In the genomic region with DNA sequence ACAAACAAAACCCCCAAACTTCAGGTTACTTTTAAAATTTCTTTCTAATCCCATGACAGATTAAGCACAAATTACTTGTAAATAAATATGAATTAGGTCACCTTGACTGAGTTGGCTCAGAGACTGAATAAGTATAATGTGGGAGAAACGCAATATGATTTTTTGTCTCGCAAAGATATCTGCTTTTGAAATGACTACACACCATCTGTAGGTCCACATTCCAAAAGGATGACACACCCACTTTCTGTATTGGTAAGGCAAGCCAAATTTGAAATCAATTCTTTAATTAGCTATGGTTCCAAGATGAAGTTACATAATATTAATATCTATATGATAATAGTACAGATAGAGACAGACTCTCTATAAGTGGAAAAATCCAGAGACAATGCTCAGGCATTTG, we compare ENCODE assay signal across 23 cellular contexts.
A peak's percentile ranks its signal among the peaks of the same experiment; 100 is the strongest.
DNase-seq lines count a peak whose midpoint lies in the region; ATAC-seq, FAIRE-seq and TF ChIP-seq lines count a peak whose summit lies in the region.
"Had no signal": no experiment of that assay in that cellular context is flagged by ENCODE, and none has a peak within 500 bp of the region (broad histone marks: within the 10 kb centered on the region; RNA-seq: fewer than 3 reads in every experiment).

No MANE protein-coding gene starts in this region.

- H3K4me1 Mint-ChIP-seq in astrocyte (ENCODE audit: low read depth, unreplicated experiment): peaks cover 8% of the 10 kb centered on the region
- H3K4me1 Mint-ChIP-seq in activated CD4-positive, alpha-beta memory T cell treated with anti-CD3 and anti-CD28 coated beads, Interleukin-2, amount 10 ng/mL, durations not matched to agents 7 days and 5 days: no peaks in the 10 kb centered on the region
- H3K4me1 Mint-ChIP-seq: B cell had no signal

- FAIRE-seq in astrocyte (lab: Jason Lieb, UNC): no peak
- FAIRE-seq: GM12891, GM19239 had no signal

- H3K9me3 Mint-ChIP-seq in astrocyte (ENCODE audit: unreplicated experiment): no peaks in the 10 kb centered on the region
- H3K9me3 Mint-ChIP-seq in activated CD4-positive, alpha-beta memory T cell treated with anti-CD3 and anti-CD28 coated beads, Interleukin-2, amount 10 ng/mL, durations not matched to agents 7 days and 5 days: no peaks in the 10 kb centered on the region
- H3K9me3 Mint-ChIP-seq: T-cell had no signal

- H3K36me3 ChIP-seq in A673 (ENCODE audit: insufficient read depth, low read length, poor library complexity, severe bottlenecking): peaks cover 23% of the 10 kb centered on the region
- H3K36me3 ChIP-seq in astrocyte (ENCODE audit: insufficient read depth, low read length): peaks cover 23% of the 10 kb centered on the region

- H3K36me3 Mint-ChIP-seq in astrocyte (ENCODE audit: low read depth, unreplicated experiment): peaks cover 14% of the 10 kb centered on the region
- peaks cover 23% of the 10 kb centered on the region for H3K36me3 Mint-ChIP-seq in activated CD4-positive, alpha-beta memory T cell treated with anti-CD3 and anti-CD28 coated beads, Interleukin-2, amount 10 ng/mL, durations not matched to agents 7 days and 5 days (ENCODE audit: low read depth)

- H3K79me2 ChIP-seq in astrocyte (ENCODE audit: insufficient read depth, low read length): peaks cover 57% of the 10 kb centered on the region

- CTCF ChIA-PET in A673 (lab: Charles Lee): no interaction called here
- CTCF ChIA-PET in activated CD4-positive, alpha-beta memory T cell treated with anti-CD3 and anti-CD28 coated beads, Interleukin-2, amount 10 ng/mL, durations not matched to agents 7 days and 5 days (lab: Charles Lee): no interaction called here

- peak overlapping the region; percentile 66 for H3K27ac Mint-ChIP-seq in astrocyte (ENCODE audit: unreplicated experiment)
- no peak overlapping the region for H3K27ac Mint-ChIP-seq in activated CD4-positive, alpha-beta memory T cell treated with anti-CD3 and anti-CD28 coated beads, Interleukin-2, amount 10 ng/mL, durations not matched to agents 7 days and 5 days
- H3K27ac Mint-ChIP-seq: B cell, T-cell had no signal

- BruUV-seq in A673 (replicated peaks; lab: Mats Ljungman, UMichigan): no TSS peak

- H3K4me3 Mint-ChIP-seq in astrocyte (ENCODE audit: unreplicated experiment): no peak overlapping the region
- H3K4me3 Mint-ChIP-seq in activated CD4-positive, alpha-beta memory T cell treated with anti-CD3 and anti-CD28 coated beads, Interleukin-2, amount 10 ng/mL, durations not matched to agents 7 days and 5 days: no peak overlapping the region
- H3K4me3 Mint-ChIP-seq: B cell, T-cell had no signal

- no peak overlapping the region for H3K4me2 ChIP-seq in astrocyte (ENCODE audit: low read length)
- H3K4me2 ChIP-seq: SK-N-SH had no signal

- no peaks in the 10 kb centered on the region for H3K9me3 ChIP-seq in A673 (ENCODE audit: low read depth, low read length, poor library complexity, severe bottlenecking)
- H3K9me3 ChIP-seq in astrocyte (ENCODE audit: insufficient read depth, low read depth, low read length): no peaks in the 10 kb centered on the region
- H3K9me3 ChIP-seq: SK-N-SH had no signal

- no peak overlapping the region for H3K4me3 ChIP-seq in A673 (ENCODE audit: low read depth, low read length, poor library complexity, severe bottlenecking)
- no peak overlapping the region for H3K4me3 ChIP-seq in astrocyte (ENCODE audit: insufficient read depth, low read depth, low read length)

- no peaks in the 10 kb centered on the region for H3K27me3 Mint-ChIP-seq in astrocyte (ENCODE audit: low read depth, unreplicated experiment)
- no peaks in the 10 kb centered on the region for H3K27me3 Mint-ChIP-seq in activated CD4-positive, alpha-beta memory T cell treated with anti-CD3 and anti-CD28 coated beads, Interleukin-2, amount 10 ng/mL, durations not matched to agents 7 days and 5 days
- H3K27me3 Mint-ChIP-seq: B cell, T-cell had no signal

- H2AFZ ChIP-seq in astrocyte (ENCODE audit: low read depth, low read length): no peak overlapping the region

- H3K27ac ChIP-seq in A673 (ENCODE audit: low read depth, low read length, poor library complexity, severe bottlenecking) (peak overlapping the region; percentile 81), astrocyte (ENCODE audit: low read depth, low read length) (no peak overlapping the region), foreskin keratinocyte (no peak overlapping the region)
- H3K27ac ChIP-seq: 22Rv1 had no signal

- DNase-seq in A673 (ENCODE audit: low spot score): no peak
- peak; percentile 31 for DNase-seq in HS-5 (ENCODE audit: low read depth)
- peak; percentile 30 for DNase-seq in astrocyte (ENCODE audit: low read depth)
- DNase-seq in foreskin keratinocyte: peak; percentile 11 to 45
- DNase-seq in DMS153 (lab: John Stamatoyannopoulos, UW): no peak
- no peak for DNase-seq in activated CD4-positive, alpha-beta memory T cell treated with anti-CD3 and anti-CD28 coated beads, Interleukin-2, amount 10 ng/mL, durations not matched to agents 7 days and 5 days
- DNase-seq in stimulated activated CD4-positive, alpha-beta T cell treated with anti-CD3 and anti-CD28 coated beads, Interleukin-2, amount 100 ng/mL, for 24 hours: no peak
- DNase-seq: COR-L47, DMS 273 treated with DMSO at 0.1 percent for 48 hours, KBM-7, NCI-H1105, NCI-H2081, NCI-H2171 treated with DMSO at 0.1 percent for 48 hours, NCI-H510A, NCI-H774, SHP77, SK-N-SH, T-cell had no signal

- peaks cover 66% of the 10 kb centered on the region for H4K20me1 ChIP-seq in astrocyte (ENCODE audit: insufficient read depth, low read length)

- H3K9ac ChIP-seq in astrocyte (ENCODE audit: low read length): no peak overlapping the region
- H3K9ac ChIP-seq: SK-N-SH had no signal

- peaks cover 65% of the 10 kb centered on the region for H3K4me1 ChIP-seq in A673 (ENCODE audit: insufficient read depth, low read length, poor library complexity, severe bottlenecking)
- peaks cover 3% of the 10 kb centered on the region for H3K4me1 ChIP-seq in astrocyte (ENCODE audit: insufficient read depth, low read length)
- peaks cover 11% of the 10 kb centered on the region for H3K4me1 ChIP-seq in foreskin keratinocyte

- intact Hi-C loops in A673 (cut with micrococcal nuclease; ENCODE audit: unreplicated experiment): no loop called here

- H3K27me3 ChIP-seq in A673 (replicated peaks; ENCODE audit: insufficient read depth, low read depth, low read length, poor library complexity): no peaks in the 10 kb centered on the region
- H3K27me3 ChIP-seq in astrocyte (ENCODE audit: insufficient read depth, low read length): no peaks in the 10 kb centered on the region
- H3K27me3 ChIP-seq in foreskin keratinocyte: no peaks in the 10 kb centered on the region

- TF ChIP-seq CTCF in A673 (conservative IDR thresholded peaks at IDR 0.05; ENCODE audit: low read depth, low read length): no peak
- no peak for TF ChIP-seq CTCF in astrocyte (IDR thresholded peaks at IDR 0.05; ENCODE audit: insufficient read depth, low read depth, low read length)
- no peak for TF ChIP-seq CTCF in foreskin keratinocyte (conservative IDR thresholded peaks at IDR 0.05)

- ATAC-seq in foreskin keratinocyte (peak; percentile 29), HG03378 (IDR thresholded peaks at IDR 0.05; ENCODE audit: unreplicated experiment) (no peak)
- ATAC-seq: T-cell had no signal

- POLR2A ChIA-PET in A673 (lab: Charles Lee; ENCODE audit: low non-redundant PET): no interaction called here
- POLR2A ChIA-PET in activated CD4-positive, alpha-beta memory T cell treated with anti-CD3 and anti-CD28 coated beads, Interleukin-2, amount 10 ng/mL, durations not matched to agents 7 days and 5 days (lab: Charles Lee): no interaction called here

Comparison
In these comparisons a context has a peak if more than half of its experiments do, and no peak if none do; other contexts are left out.
1. DNase-seq: peak in HS-5 (single experiment), astrocyte (single experiment) and foreskin keratinocyte (2 of 2); none in A673 (single experiment), DMS153 (single experiment), activated CD4-positive, alpha-beta memory T cell treated with anti-CD3 and anti-CD28 coated beads, Interleukin-2, amount 10 ng/mL, durations not matched to agents 7 days and 5 days (single experiment) and stimulated activated CD4-positive, alpha-beta T cell treated with anti-CD3 and anti-CD28 coated beads, Interleukin-2, amount 100 ng/mL, for 24 hours (0 of 2).